ENCODE assay signal across 13 cellular contexts in genomic region chr2:236858661-236859060, GRCh38.
"Had no signal": no experiment of that assay in that cellular context is flagged by ENCODE, and none has a peak within 500 bp of the region (broad histone marks: within the 10 kb centered on the region; RNA-seq: fewer than 3 reads in every experiment).

No MANE protein-coding gene starts in this region.

- ATAC-seq: activated T-helper 17 cell treated with anti-CD3 and anti-CD28 coated beads, Interleukin-2, amount 50 U/mL, for 72 hours; stimulated activated naive B cell treated with anti-CD40 and anti-IgM and Interleukin-4, amounts not matched to agents 10 μg/mL and 1 μg/mL and 100 μg/mL, for 72 hours had no signal

- H3K27ac Mint-ChIP-seq: activated CD4-positive, alpha-beta T cell treated with anti-CD3 and anti-CD28 coated beads, Interleukin-2, amount 10 ng/mL, durations not matched to agents 24 days and 14 days; activated naive CD4-positive, alpha-beta T cell treated with anti-CD3 and anti-CD28 coated beads for 36 hours; activated T-helper 17 cell treated with anti-CD3 and anti-CD28 coated beads, Interleukin-2, amount 50 U/mL, for 72 hours; stimulated activated naive B cell treated with anti-CD40 and anti-IgM and Interleukin-4, amounts not matched to agents 10 μg/mL and 1 μg/mL and 100 μg/mL, for 72 hours; T-helper 2 cell treated with Interferon-gamma antibody and Interleukin-4, amounts not matched to agents 5 μg/mL and 100 μg/mL, for 36 hours had no signal

- H3K27me3 ChIP-seq: colonic mucosa, esophagus squamous epithelium, neural progenitor cell, ovary, thyroid gland had no signal

- H3K4me3 ChIP-seq: colonic mucosa, esophagus squamous epithelium, neural progenitor cell, ovary, thyroid gland had no signal

- H3K36me3 ChIP-seq: colonic mucosa, esophagus squamous epithelium, neural progenitor cell, ovary, thyroid gland had no signal

- H3K27ac ChIP-seq: colonic mucosa, esophagus squamous epithelium, neural progenitor cell, ovary, thyroid gland had no signal

- H3K9me3 Mint-ChIP-seq: activated CD4-positive, alpha-beta T cell treated with anti-CD3 and anti-CD28 coated beads, Interleukin-2, amount 10 ng/mL, durations not matched to agents 24 days and 14 days; activated naive CD4-positive, alpha-beta T cell treated with anti-CD3 and anti-CD28 coated beads for 36 hours; activated T-helper 17 cell treated with anti-CD3 and anti-CD28 coated beads, Interleukin-2, amount 50 U/mL, for 72 hours; T-helper 2 cell treated with Interferon-gamma antibody and Interleukin-4, amounts not matched to agents 5 μg/mL and 100 μg/mL, for 36 hours had no signal

- H3K4me1 Mint-ChIP-seq: activated CD4-positive, alpha-beta T cell treated with anti-CD3 and anti-CD28 coated beads, Interleukin-2, amount 10 ng/mL, durations not matched to agents 24 days and 14 days; activated T-helper 17 cell treated with anti-CD3 and anti-CD28 coated beads, Interleukin-2, amount 50 U/mL, for 72 hours; stimulated activated naive B cell treated with anti-CD40 and anti-IgM and Interleukin-4, amounts not matched to agents 10 μg/mL and 1 μg/mL and 100 μg/mL, for 72 hours had no signal

- H3K36me3 Mint-ChIP-seq: stimulated activated naive B cell treated with anti-CD40 and anti-IgM and Interleukin-4, amounts not matched to agents 10 μg/mL and 1 μg/mL and 100 μg/mL, for 72 hours had no signal

- H3K4me3 Mint-ChIP-seq: activated CD4-positive, alpha-beta T cell treated with anti-CD3 and anti-CD28 coated beads, Interleukin-2, amount 10 ng/mL, durations not matched to agents 24 days and 14 days; activated naive CD4-positive, alpha-beta T cell treated with anti-CD3 and anti-CD28 coated beads for 36 hours; activated T-helper 17 cell treated with anti-CD3 and anti-CD28 coated beads, Interleukin-2, amount 50 U/mL, for 72 hours; stimulated activated naive B cell treated with anti-CD40 and anti-IgM and Interleukin-4, amounts not matched to agents 10 μg/mL and 1 μg/mL and 100 μg/mL, for 72 hours; T-helper 2 cell treated with Interferon-gamma antibody and Interleukin-4, amounts not matched to agents 5 μg/mL and 100 μg/mL, for 36 hours had no signal

- H3K4me1 ChIP-seq: colonic mucosa, thyroid gland had no signal

- DNase-seq: activated CD4-positive, alpha-beta T cell treated with anti-CD3 and anti-CD28 coated beads, Interleukin-2, amount 10 ng/mL, durations not matched to agents 24 days and 14 days; activated CD4-positive, CD25-positive, alpha-beta regulatory T cell; activated naive CD4-positive, alpha-beta T cell treated with anti-CD3 and anti-CD28 coated beads for 36 hours; colonic mucosa; esophagus squamous epithelium; left ventricle myocardium superior; ovary; stimulated activated CD4-positive, alpha-beta T cell treated with anti-CD3 and anti-CD28 coated beads, Interleukin-2, amount 100 ng/mL, for 48 hours; stimulated activated naive B cell treated with anti-CD40 and anti-IgM and Interleukin-4, amounts not matched to agents 10 μg/mL and 1 μg/mL and 100 μg/mL, for 72 hours; thyroid gland had no signal

- H3K27me3 Mint-ChIP-seq: activated CD4-positive, alpha-beta T cell treated with anti-CD3 and anti-CD28 coated beads, Interleukin-2, amount 10 ng/mL, durations not matched to agents 24 days and 14 days had no signal

- H3K9me3 ChIP-seq: colonic mucosa, esophagus squamous epithelium, ovary, thyroid gland had no signal
